ENCODE assay signal across 10 cellular contexts in the genomic region with DNA sequence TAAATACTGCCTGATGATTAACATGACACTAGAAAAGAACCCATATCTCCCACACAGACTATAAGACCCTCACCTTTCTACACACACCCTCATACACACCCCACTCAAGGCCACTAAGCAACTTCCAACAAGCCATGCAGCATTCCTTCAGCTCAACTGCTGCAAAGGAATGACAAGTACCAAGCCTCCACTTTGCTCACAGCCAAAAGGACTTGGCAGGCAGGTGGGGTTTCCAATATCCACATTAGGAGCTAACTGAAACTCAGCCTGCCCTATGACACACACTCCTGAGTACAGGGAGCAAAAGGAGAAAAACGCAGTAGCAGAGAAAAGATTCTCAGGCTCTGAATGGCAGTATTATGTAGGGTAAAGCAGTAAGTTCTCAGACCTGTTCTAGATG. TPM values are rescaled to one million over a fixed set of nuclear protein-coding genes. Genes with fewer than 3 reads are reported as not detected.
DNase-seq lines count a peak whose midpoint lies in the region; ATAC-seq, FAIRE-seq and TF ChIP-seq lines count a peak whose summit lies in the region.
"Had no signal": no experiment of that assay in that cellular context is flagged by ENCODE, and none has a peak within 500 bp of the region (broad histone marks: within the 10 kb centered on the region; RNA-seq: fewer than 3 reads in every experiment).

No MANE protein-coding gene starts in this region.

- H3K4me3 ChIP-seq in astrocyte of the cerebellum (ENCODE audit: low read depth, low read length): no peak overlapping the region
- no peak overlapping the region for H3K4me3 ChIP-seq in heart right ventricle
- no peak overlapping the region for H3K4me3 ChIP-seq in pancreas
- H3K4me3 ChIP-seq: BLaER1 treated with 17β-estradiol and CSF1 and Interleukin-3, amounts not matched to agents 10 nM and 100 nM had no signal

- no peaks in the 10 kb centered on the region for H3K27me3 ChIP-seq in heart right ventricle
- no peaks in the 10 kb centered on the region for H3K27me3 ChIP-seq in pancreas
- H3K27me3 ChIP-seq: BLaER1 treated with 17β-estradiol and CSF1 and Interleukin-3, amounts not matched to agents 10 nM and 100 nM had no signal

- no peaks in the 10 kb centered on the region for H3K36me3 Mint-ChIP-seq in T-helper 17 cell (ENCODE audit: low read depth)

- intact Hi-C loops in heart right ventricle (cut with DNase I): loop anchor here in 3 of 10 donors (2.0 to 5.0 kb wide), 2 partner anchors 49 to 50 kb away; no protein-coding TSS in a partner anchor
- intact Hi-C loops in pancreas (cut with DNase I): no loop called here

- ATAC-seq in heart right ventricle (peak; percentile 64 to 96 (median 92)), pancreas (peak; percentile 78 to 91 (median 88)), HG03469 (IDR thresholded peaks at IDR 0.05; ENCODE audit: unreplicated experiment) (no peak), T-helper 17 cell (no peak), GM21825 (IDR thresholded peaks at IDR 0.05; ENCODE audit: unreplicated experiment) (no peak)

- peak overlapping the region; percentile 78 for H3K27ac ChIP-seq in C4-2B
- H3K27ac ChIP-seq in heart right ventricle: peak overlapping the region; percentile 57 to 91 (median 79)
- peak overlapping the region in 3 of 4 donors; percentile 7 to 81 (median 72) for H3K27ac ChIP-seq in pancreas
- H3K27ac ChIP-seq: BLaER1 treated with 17β-estradiol and CSF1 and Interleukin-3, amounts not matched to agents 10 nM and 100 nM had no signal

- DNase-seq in astrocyte of the cerebellum (ENCODE audit: low read depth) (peak; percentile 57), heart right ventricle (peak; percentile 26 to 80), pancreas (peak in 4 of 6 donors; percentile 63 to 85 (median 72)), T-helper 17 cell (no peak), NCI-H1694 (lab: John Stamatoyannopoulos, UW) (no peak)
- DNase-seq: activated naive CD4-positive, alpha-beta T cell treated with Interleukin-2 at 50 U/mL for 16 hours had no signal

- WGBS in heart right ventricle, 2 donors: 39 to 50% methylated on average over 1 of the region's 1 CpG
- WGBS in pancreas, 2 donors: 10 to 22% methylated on average over 1 of the region's 1 CpG

- TF ChIP-seq CTCF in C4-2B (conservative IDR thresholded peaks at IDR 0.05) (no peak), astrocyte of the cerebellum (IDR thresholded peaks at IDR 0.05; ENCODE audit: low read depth, low read length, missing control alignments) (no peak), heart right ventricle (IDR thresholded peaks at IDR 0.05) (no peak), pancreas (IDR thresholded peaks at IDR 0.05) (no peak)

- H3K9me3 ChIP-seq in heart right ventricle (no peaks in the 10 kb centered on the region), pancreas (no peaks in the 10 kb centered on the region), T-helper 17 cell (ENCODE audit: control insufficient read depth, low read length, poor library complexity, severe bottlenecking) (no peaks in the 10 kb centered on the region)
- H3K9me3 ChIP-seq: BLaER1 treated with 17β-estradiol and CSF1 and Interleukin-3, amounts not matched to agents 10 nM and 100 nM had no signal

- H3K36me3 ChIP-seq in heart right ventricle (no peaks in the 10 kb centered on the region), pancreas (no peaks in the 10 kb centered on the region)
- H3K36me3 ChIP-seq: BLaER1 treated with 17β-estradiol and CSF1 and Interleukin-3, amounts not matched to agents 10 nM and 100 nM had no signal

- peaks cover 5 to 40% (median 32%) of the 10 kb centered on the region in 9 donors for H3K4me1 ChIP-seq in heart right ventricle
- peaks cover 16 to 36% (median 27%) of the 10 kb centered on the region in 3 donors for H3K4me1 ChIP-seq in pancreas

- no peak overlapping the region for H3K27ac Mint-ChIP-seq in T-helper 17 cell

- in situ Hi-C loops in astrocyte of the cerebellum (cut with HindIII; ENCODE audit: low sequenced_read_pairs): no loop called here

- peak; percentile 20 for FAIRE-seq in pancreas (lab: Jason Lieb, UNC)

- peaks cover 4% of the 10 kb centered on the region for H3K4me1 Mint-ChIP-seq in T-helper 17 cell

- H3K27me3 Mint-ChIP-seq in T-helper 17 cell: no peaks in the 10 kb centered on the region

- H3K4me3 Mint-ChIP-seq in T-helper 17 cell: no peak overlapping the region

RNA-seq across cellular contexts. Expression of a gene that starts 13.4 kb away (rescaled TPM):
- 10 to 100 TPM; 14.5 to 34.5 (median 19.4) TPM for total RNA-seq in heart right ventricle
- polyA plus RNA-seq in heart right ventricle: 10 to 100 TPM in 1 of 2 donors, 1 to 10 TPM in 1; 7.9 to 16.3 TPM
- 10 to 100 TPM; 14.8 to 49.9 (median 27.4) TPM for total RNA-seq in pancreas
- 10 to 100 TPM; 12.1 to 15.6 TPM for polyA plus RNA-seq in pancreas
- 1 to 10 TPM; 3.6 TPM for total RNA-seq in T-helper 17 cell

Comparison
In these comparisons a context has a peak if more than half of its experiments do, and no peak if none do; other contexts are left out.
1. DNase-seq: peak in astrocyte of the cerebellum (single experiment), heart right ventricle (2 of 2) and pancreas (4 of 6); none in T-helper 17 cell (0 of 3) and NCI-H1694 (single experiment).
2. ATAC-seq: peak in heart right ventricle (8 of 8) and pancreas (4 of 4); none in HG03469 (single experiment), T-helper 17 cell (single experiment) and GM21825 (single experiment).
3. Peak in every context shown above with its lines, with median percentiles within 50 percentile points of each other: H3K27ac ChIP-seq.